1 cellular context compared by ENCODE assay signal in the genomic region with DNA sequence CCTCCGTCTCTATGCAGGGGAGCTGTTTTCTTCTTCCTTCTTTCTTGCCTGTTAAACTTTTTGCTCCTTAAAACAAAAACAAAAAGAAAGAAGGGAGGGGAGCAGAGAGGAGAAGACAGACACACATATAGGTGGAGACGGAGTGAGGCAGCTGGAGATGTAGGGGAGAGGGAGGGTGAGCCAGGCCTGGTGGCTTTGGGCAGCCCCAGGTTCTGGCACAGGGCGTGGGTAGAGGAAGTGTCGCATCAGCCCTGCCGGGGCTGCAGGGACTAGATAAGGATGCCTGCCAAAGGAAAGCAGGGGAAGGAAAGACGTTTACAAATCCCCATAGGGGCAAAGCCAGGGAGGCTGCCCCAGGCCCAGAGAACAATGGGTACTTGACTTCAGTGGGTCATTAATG.
TF ChIP-seq lines count a peak whose summit lies in the region.

No MANE protein-coding gene starts in this region.

TF ChIP-seq in SK-N-SH, 30 proteins besides CTCF, POLR2A, EP300 and RAD21 (continued from another document):
- TF ChIP-seq, protein P1, sequence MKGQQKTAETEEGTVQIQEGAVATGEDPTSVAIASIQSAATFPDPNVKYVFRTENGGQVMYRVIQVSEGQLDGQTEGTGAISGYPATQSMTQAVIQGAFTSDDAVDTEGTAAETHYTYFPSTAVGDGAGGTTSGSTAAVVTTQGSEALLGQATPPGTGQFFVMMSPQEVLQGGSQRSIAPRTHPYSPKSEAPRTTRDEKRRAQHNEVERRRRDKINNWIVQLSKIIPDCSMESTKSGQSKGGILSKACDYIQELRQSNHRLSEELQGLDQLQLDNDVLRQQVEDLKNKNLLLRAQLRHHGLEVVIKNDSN (IDR thresholded peaks at IDR 0.05; ENCODE audit: borderline replicate concordance, low read depth): no peak
- TF ChIP-seq, protein P2, sequence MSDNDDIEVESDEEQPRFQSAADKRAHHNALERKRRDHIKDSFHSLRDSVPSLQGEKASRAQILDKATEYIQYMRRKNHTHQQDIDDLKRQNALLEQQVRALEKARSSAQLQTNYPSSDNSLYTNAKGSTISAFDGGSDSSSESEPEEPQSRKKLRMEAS (IDR thresholded peaks at IDR 0.05; ENCODE audit: low read depth): no peak
TF ChIP-seq in SK-N-SH: peak in this region for 0.
